ENCODE assay signal across 1 cellular context in the genomic region with DNA sequence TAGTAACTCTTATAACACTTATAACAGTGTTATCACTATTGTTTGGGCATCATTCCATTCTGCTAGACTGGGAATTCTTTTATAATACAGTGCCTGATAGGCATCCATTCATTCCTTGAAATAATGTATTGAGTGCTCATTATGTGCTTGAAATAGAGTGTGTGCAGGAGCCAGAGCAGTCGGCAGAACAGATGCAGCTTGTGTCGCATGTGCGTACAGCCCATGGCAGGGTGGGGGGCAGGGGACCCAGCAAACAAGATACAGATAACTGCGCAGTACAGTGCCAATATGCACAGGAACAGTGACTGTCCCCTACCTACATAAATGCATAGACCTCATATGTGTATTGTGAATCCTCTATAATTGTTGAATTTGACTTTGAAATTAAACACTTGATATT.
TF ChIP-seq lines count a peak whose summit lies in the region.

No MANE protein-coding gene starts in this region.

TF ChIP-seq in SK-N-SH treated with all-trans-retinoic acid at 6 μM for 48 hours, 23 proteins besides CTCF, POLR2A, EP300 and RAD21:
- TF ChIP-seq ESRRG (CRISPR knock-in tag; IDR thresholded peaks at IDR 0.05) (no peak), TCF4 (CRISPR knock-in tag; IDR thresholded peaks at IDR 0.05; ENCODE audit: borderline replicate concordance) (peak; percentile 66; the same call in 1 of the 2 replicates)
